17 cellular contexts compared by ENCODE assay signal in the genomic region with DNA sequence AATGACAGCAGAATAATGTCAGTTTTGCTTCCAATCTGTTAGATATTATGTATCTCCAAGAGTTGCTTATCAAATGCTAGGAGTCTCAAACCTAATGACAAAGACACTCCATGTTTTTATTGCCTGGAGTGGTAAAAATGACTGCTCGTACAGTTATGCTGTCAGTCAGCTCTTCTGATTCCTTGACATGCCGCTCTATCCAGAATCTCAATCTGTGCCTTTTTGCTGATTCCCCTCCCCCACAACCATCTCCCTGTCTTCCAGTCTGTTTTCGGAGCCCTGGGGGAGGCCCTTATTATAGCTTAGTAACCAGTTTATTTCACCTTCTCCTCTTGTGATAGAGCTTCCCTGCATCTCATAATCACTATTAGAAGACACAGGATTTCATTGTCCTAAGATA. TPM values are rescaled to one million over a fixed set of nuclear protein-coding genes. Genes with fewer than 3 reads are reported as not detected.
A peak's percentile ranks its signal among the peaks of the same experiment; 100 is the strongest.
DNase-seq lines count a peak whose midpoint lies in the region; ATAC-seq, FAIRE-seq and TF ChIP-seq lines count a peak whose summit lies in the region.
"Had no signal": no experiment of that assay in that cellular context is flagged by ENCODE, and none has a peak within 500 bp of the region (broad histone marks: within the 10 kb centered on the region; RNA-seq: fewer than 3 reads in every experiment).

No MANE protein-coding gene starts in this region.

- DNase-seq in SK-N-SH (no peak), GM12892 (ENCODE audit: insufficient read length) (no peak), astrocyte (ENCODE audit: low read depth) (no peak), DMS53 (lab: John Stamatoyannopoulos, UW) (no peak), NCI-H1092 treated with DMSO at 0.1 percent for 48 hours (lab: John Stamatoyannopoulos, UW) (no peak)
- DNase-seq in stimulated activated naive CD4-positive, alpha-beta T cell treated with Interleukin-2 at 50 U/mL for 16 hours (lab: John Stamatoyannopoulos, UW): no peak
- DNase-seq: activated CD4-positive, alpha-beta T cell treated with anti-CD3 and anti-CD28 coated beads for 4 hours; islet precursor cell; NCI-H1092; NCI-H226 had no signal

- H3K27me3 ChIP-seq in SK-N-SH (ENCODE audit: insufficient read depth) (no peaks in the 10 kb centered on the region), astrocyte (ENCODE audit: insufficient read depth, low read length) (no peaks in the 10 kb centered on the region), neural cell (ENCODE audit: insufficient read depth, low read depth, low read length) (no peaks in the 10 kb centered on the region)

- no peak for TF ChIP-seq POLR2A in GM12892 (IDR thresholded peaks at IDR 0.05; ENCODE audit: low read depth, low read length)

- H2AFZ ChIP-seq in SK-N-SH (ENCODE audit: low read depth) (no peak overlapping the region), astrocyte (ENCODE audit: low read depth, low read length) (no peak overlapping the region), neural cell (ENCODE audit: low read depth, low read length) (no peak overlapping the region)

- no peaks in the 10 kb centered on the region for H3K9me3 Mint-ChIP-seq in astrocyte (ENCODE audit: unreplicated experiment)

- no peak overlapping the region for H3K9ac ChIP-seq in SK-N-SH
- no peak overlapping the region for H3K9ac ChIP-seq in astrocyte (ENCODE audit: low read length)
- peak overlapping the region; percentile 54 for H3K9ac ChIP-seq in neural cell (ENCODE audit: low read length)

- TF ChIP-seq CTCF in SK-N-SH (IDR thresholded peaks at IDR 0.05) (no peak), astrocyte (IDR thresholded peaks at IDR 0.05; ENCODE audit: insufficient read depth, low read depth, low read length) (no peak), neural cell (IDR thresholded peaks at IDR 0.05; ENCODE audit: poor library complexity, severe bottlenecking) (no peak)

- H3K4me3 ChIP-seq in SK-N-SH (ENCODE audit: low read depth in 2 of 2, low read length in 1 of 2): no peak overlapping the region
- H3K4me3 ChIP-seq in astrocyte (ENCODE audit: insufficient read depth, low read depth, low read length): no peak overlapping the region
- H3K4me3 ChIP-seq in neural cell (ENCODE audit: low read length): peak overlapping the region; percentile 97

- H3K27me3 Mint-ChIP-seq in astrocyte (ENCODE audit: low read depth, unreplicated experiment): no peaks in the 10 kb centered on the region

- no peaks in the 10 kb centered on the region for H3K36me3 Mint-ChIP-seq in astrocyte (ENCODE audit: low read depth, unreplicated experiment)

- no peak for ATAC-seq in SK-N-SH treated with all-trans-retinoic acid at 6 μM for 48 hours
- ATAC-seq: Panc1, sciatic nerve had no signal

- CTCF ChIA-PET in SK-N-SH (lab: Yijun Ruan, JAX): interaction anchor here (1.3 to 1.4 kb wide), 2 partner anchors 18 to 424 kb away, joined by 3 to 4 read pairs; no protein-coding TSS in a partner anchor

- no peak overlapping the region for H3K27ac Mint-ChIP-seq in astrocyte (ENCODE audit: unreplicated experiment)
- H3K27ac Mint-ChIP-seq: activated T-helper 2 cell treated with anti-CD3 and anti-CD28 coated beads, Interferon-gamma antibody, Interleukin-2, Interleukin-4, amounts not matched to agents 10 μg/mL and 5 μg/mL and 100 μg/mL, durations not matched to agents 14 hours and 24 hours and 36 hours had no signal

- H3K4me3 Mint-ChIP-seq in astrocyte (ENCODE audit: unreplicated experiment): peak overlapping the region; percentile 40

- POLR2A ChIA-PET in SK-N-SH (lab: Yijun Ruan, JAX): no interaction called here

- H3K4me1 Mint-ChIP-seq in astrocyte (ENCODE audit: low read depth, unreplicated experiment): peaks cover 41% of the 10 kb centered on the region

- peak; percentile 5 for FAIRE-seq in GM12892 (lab: Jason Lieb, UNC)
- no peak for FAIRE-seq in astrocyte (lab: Jason Lieb, UNC)
- FAIRE-seq: A204.1, endothelial cell of umbilical vein had no signal

- H4K20me1 ChIP-seq in SK-N-SH (ENCODE audit: insufficient read depth): peaks cover 54% of the 10 kb centered on the region
- H4K20me1 ChIP-seq in astrocyte (ENCODE audit: insufficient read depth, low read length): peaks cover 61% of the 10 kb centered on the region
- no peaks in the 10 kb centered on the region for H4K20me1 ChIP-seq in neural cell (ENCODE audit: insufficient read depth)

- H3K9me3 ChIP-seq in SK-N-SH (no peaks in the 10 kb centered on the region), astrocyte (ENCODE audit: insufficient read depth, low read depth, low read length) (no peaks in the 10 kb centered on the region), neural cell (ENCODE audit: low read length) (no peaks in the 10 kb centered on the region)

- TF ChIP-seq EP300 in SK-N-SH (IDR thresholded peaks at IDR 0.05; ENCODE audit: borderline replicate concordance in 1 of 2, low read depth in 1 of 2, low read length in 1 of 2) (no peak), neural cell (conservative IDR thresholded peaks at IDR 0.05; ENCODE audit: poor library complexity, severe bottlenecking) (peak; percentile 75)

- no peaks in the 10 kb centered on the region for H3F3A ChIP-seq in SK-N-SH (replicated peaks; ENCODE audit: insufficient read depth)
- no peaks in the 10 kb centered on the region for H3F3A ChIP-seq in neural cell (ENCODE audit: insufficient read depth, low read length, poor library complexity, severe bottlenecking)

- peaks cover 75% of the 10 kb centered on the region for H3K79me2 ChIP-seq in SK-N-SH (ENCODE audit: insufficient read depth)
- H3K79me2 ChIP-seq in astrocyte (ENCODE audit: insufficient read depth, low read length): peaks cover 73% of the 10 kb centered on the region
- H3K79me2 ChIP-seq in neural cell (replicated peaks; ENCODE audit: insufficient read depth, low read length): peaks cover 63% of the 10 kb centered on the region

- H3K27ac ChIP-seq in SK-N-SH (ENCODE audit: low read depth in 2 of 2, low read length in 1 of 2): no peak overlapping the region
- H3K27ac ChIP-seq in astrocyte (ENCODE audit: low read depth, low read length): no peak overlapping the region
- H3K27ac ChIP-seq in neural cell (ENCODE audit: low read length): peak overlapping the region; percentile 86

- H3K4me1 ChIP-seq in SK-N-SH (ENCODE audit: control insufficient read depth in 1 of 2, insufficient read depth in 2 of 2, low read depth in 1 of 2, low read length in 1 of 2) (peaks cover 8 to 16% of the 10 kb centered on the region in 2 experiments; a peak in 3 of 4 replicates), astrocyte (ENCODE audit: insufficient read depth, low read length) (peaks cover 11% of the 10 kb centered on the region)

- H3K9me2 ChIP-seq in SK-N-SH: no peaks in the 10 kb centered on the region
- H3K9me2 ChIP-seq in neural cell (ENCODE audit: insufficient read depth, low read length): no peaks in the 10 kb centered on the region

- H3K4me2 ChIP-seq in SK-N-SH: 0 out of 2 replicates have a peak overlapping the region, but pooled peaks have one; percentile 74
- H3K4me2 ChIP-seq in astrocyte (ENCODE audit: low read length): peak overlapping the region; percentile 100
- H3K4me2 ChIP-seq in neural cell (ENCODE audit: low read length): peak overlapping the region; percentile 81

- TF ChIP-seq RAD21 in SK-N-SH (IDR thresholded peaks at IDR 0.05; ENCODE audit: low read length): no peak
- TF ChIP-seq RAD21 in neural cell (conservative IDR thresholded peaks at IDR 0.05): peak; percentile 23

- WGBS in SK-N-SH (ENCODE audit: low lambda C conversion rate): 97% methylated on average over 3 of the region's 3 CpGs

- H3K36me3 ChIP-seq in SK-N-SH (replicated peaks in 1 of 2; ENCODE audit: control insufficient read depth in 1 of 2, insufficient read depth in 2 of 2, low read length in 1 of 2): no peaks in the 10 kb centered on the region
- H3K36me3 ChIP-seq in astrocyte (ENCODE audit: insufficient read depth, low read length): no peaks in the 10 kb centered on the region
- H3K36me3 ChIP-seq in neural cell (ENCODE audit: insufficient read depth, low read length): no peaks in the 10 kb centered on the region

TF ChIP-seq in SK-N-SH treated with all-trans-retinoic acid at 6 μM for 48 hours, 23 proteins besides CTCF, POLR2A, EP300 and RAD21 (continues in another document):
- TF ChIP-seq ZNF565 (CRISPR knock-in tag; conservative IDR thresholded peaks at IDR 0.05; ENCODE audit: low read depth): no peak

TF ChIP-seq in neural cell, 6 proteins besides CTCF, POLR2A, EP300 and RAD21 (continues in another document):
- TF ChIP-seq POLR2AphosphoS5 (IDR thresholded peaks at IDR 0.05) (peak; percentile 49), SMC3 (conservative IDR thresholded peaks at IDR 0.05; ENCODE audit: poor library complexity) (peak; percentile 35), EZH2 (IDR thresholded peaks at IDR 0.05; ENCODE audit: borderline replicate concordance, insufficient read depth, low read length, poor library complexity, severe bottlenecking) (no peak), MXI1 (conservative IDR thresholded peaks at IDR 0.05; ENCODE audit: poor library complexity, severe bottlenecking) (no peak), TAF1 (IDR thresholded peaks at IDR 0.05; ENCODE audit: low read depth) (no peak)

RNA-seq across cellular contexts. Expression of gene MKRN2, which starts 2.6 kb away (rescaled TPM):
- polyA plus RNA-seq in SK-N-SH (2012; rRNA removed) (29.8 and 39.6 TPM in 2 replicates), neural cell (47.6 and 50.4 TPM in 2 replicates)
- 29.3 and 35.0 TPM in 2 replicates for polyA plus RNA-seq in SK-N-SH (2012; cell fraction: cytosol; rRNA removed)
- 21.0 and 29.3 TPM in 2 replicates for polyA plus RNA-seq in SK-N-SH (2012; cell fraction: nucleus; rRNA removed)
- 30.0 TPM for polyA plus RNA-seq in GM12892 (2012; ENCODE audit: missing spikeins)
- 36.7 and 38.2 TPM in 2 replicates for total RNA-seq in astrocyte
- polyA minus RNA-seq in neural cell: 47.7 and 50.0 TPM in 2 replicates

RNA-seq across cellular contexts. Expression of gene MKRN2OS, which starts 14.2 kb away (rescaled TPM):
- polyA plus RNA-seq in SK-N-SH (2012; rRNA removed) (not detected in 2 replicates), neural cell (0.36 TPM in 1 of 2 replicates, not detected in the other)
- not detected in 2 replicates for polyA plus RNA-seq in SK-N-SH (2012; cell fraction: cytosol; rRNA removed)
- polyA plus RNA-seq in SK-N-SH (2012; cell fraction: nucleus; rRNA removed): not detected in 2 replicates
- polyA plus RNA-seq in GM12892 (2012; ENCODE audit: missing spikeins): 0.51 TPM
- 0.25 TPM in 1 of 2 replicates, not detected in the other for total RNA-seq in astrocyte
- not detected in 2 replicates for polyA minus RNA-seq in neural cell
- total RNA-seq: activated T-helper 2 cell treated with anti-CD3 and anti-CD28 coated beads, Interferon-gamma antibody, Interleukin-2, Interleukin-4, amounts not matched to agents 10 μg/mL and 5 μg/mL and 100 μg/mL, durations not matched to agents 14 hours and 24 hours and 36 hours; endothelial cell of umbilical vein; sciatic nerve had no signal
- polyA plus RNA-seq: endothelial cell of umbilical vein had no signal
